In genomic region chr9:100427366-100428263, GRCh38 we compare ENCODE assay signal across 7 cellular contexts. TPM values are rescaled to one million over a fixed set of nuclear protein-coding genes. Genes with fewer than 3 reads are reported as not detected.
A peak's percentile ranks its signal among the peaks of the same experiment; 100 is the strongest.
DNase-seq lines count a peak whose midpoint lies in the region; ATAC-seq and TF ChIP-seq lines count a peak whose summit lies in the region.

No MANE protein-coding gene starts in this region.

- DNase-seq in HCT116 (ENCODE audit: low read depth, low spot score), result peak; percentile 35
- DNase-seq in M059J (ENCODE audit: low read depth), result peak; percentile 83
- peak; percentile 66 for DNase-seq in WTC11 (ENCODE audit: low spot score)
- peak in 1 of 3 experiments; percentile 2 for DNase-seq in effector memory CD8-positive, alpha-beta T cell
- peak; percentile 63 to 79 for DNase-seq in lung microvascular endothelial cell (ENCODE audit: low read depth in 2 of 2)
- DNase-seq in stimulated activated naive B cell treated with anti-CD40 and anti-IgM and Interleukin-4, amounts not matched to agents 10 μg/mL and 1 μg/mL and 100 μg/mL, for 72 hours, result peak; percentile 20

- H3K9me3 ChIP-seq in HCT116 (ENCODE audit: control insufficient read depth in 1 of 2, insufficient read depth in 1 of 2, low read depth in 1 of 2, low read length in 2 of 2), result no peaks in the 10 kb centered on the region

- peak overlapping the region; percentile 78 for H3K9ac ChIP-seq in HCT116 (ENCODE audit: low read length)

- peak overlapping the region; percentile 80 for H3K4me3 Mint-ChIP-seq in WTC11
- H3K4me3 Mint-ChIP-seq in effector memory CD8-positive, alpha-beta T cell, result peak overlapping the region; percentile 73 to 75
- H3K4me3 Mint-ChIP-seq in stimulated activated naive B cell treated with anti-CD40 and anti-IgM and Interleukin-4, amounts not matched to agents 10 μg/mL and 1 μg/mL and 100 μg/mL, for 72 hours, result peak overlapping the region; percentile 83 to 84

- intact Hi-C loops in HCT116 (cut with micrococcal nuclease), result loop anchor here (2.0 kb wide), 1 partner anchor 75 kb away; the partner anchor contains the start of gene TEX10

- TF ChIP-seq RAD21 in HCT116 (IDR thresholded peaks at IDR 0.05; ENCODE audit: low read depth), result no peak

- RAD21 ChIA-PET in HCT116 (lab: Charles Lee; ENCODE audit: low non-redundant PET in 1 of 2, low total read pairs in 2 of 2, uncharacterized antibody in 2 of 2, unreplicated experiment in 2 of 2), result no interaction called here

- TF ChIP-seq CTCF in HCT116 (IDR thresholded peaks at IDR 0.05 in 2 of 3, conservative IDR thresholded peaks at IDR 0.05 in 1 of 3; ENCODE audit: borderline replicate concordance in 1 of 3, insufficient read depth in 1 of 3, low read depth in 2 of 3, low read length in 2 of 3) (no peak), WTC11 (IDR thresholded peaks at IDR 0.05) (no peak)

- 0 out of 2 replicates have a peak, but pooled peaks cover 2% of the 10 kb centered on the region for H3K36me3 Mint-ChIP-seq in WTC11
- peaks cover 6% of the 10 kb centered on the region for H3K36me3 Mint-ChIP-seq in effector memory CD8-positive, alpha-beta T cell (ENCODE audit: insufficient read depth)
- H3K36me3 Mint-ChIP-seq in stimulated activated naive B cell treated with anti-CD40 and anti-IgM and Interleukin-4, amounts not matched to agents 10 μg/mL and 1 μg/mL and 100 μg/mL, for 72 hours, result peaks cover 0 to 5% of the 10 kb centered on the region in 2 donors

- no peaks in the 10 kb centered on the region for H3K36me3 ChIP-seq in HCT116 (ENCODE audit: control insufficient read depth in 1 of 2, insufficient read depth in 2 of 2, low read length in 2 of 2)

- no peaks in the 10 kb centered on the region for H3K27me3 Mint-ChIP-seq in WTC11 (ENCODE audit: low read depth)
- H3K27me3 Mint-ChIP-seq in effector memory CD8-positive, alpha-beta T cell, result peaks cover 0 to 3% of the 10 kb centered on the region in 2 donors
- no peaks in the 10 kb centered on the region for H3K27me3 Mint-ChIP-seq in stimulated activated naive B cell treated with anti-CD40 and anti-IgM and Interleukin-4, amounts not matched to agents 10 μg/mL and 1 μg/mL and 100 μg/mL, for 72 hours

- BruUV-seq in HCT116 (replicated peaks; lab: Mats Ljungman, UMichigan), result TSS peak; percentile 51

- peak overlapping the region; percentile 51 to 63 for H3K4me3 ChIP-seq in HCT116 (replicated peaks in 1 of 2; ENCODE audit: low read depth in 1 of 2, low read length in 2 of 2)

- H3K4me1 ChIP-seq in HCT116 (ENCODE audit: control insufficient read depth in 1 of 2, insufficient read depth in 2 of 2, low read length in 2 of 2), result peaks cover 33 to 44% of the 10 kb centered on the region in 2 experiments

- no peaks in the 10 kb centered on the region for H3K27me3 ChIP-seq in HCT116 (ENCODE audit: insufficient read depth, low read length)

- H3K9me3 Mint-ChIP-seq in WTC11, result no peaks in the 10 kb centered on the region
- no peaks in the 10 kb centered on the region for H3K9me3 Mint-ChIP-seq in effector memory CD8-positive, alpha-beta T cell
- no peaks in the 10 kb centered on the region for H3K9me3 Mint-ChIP-seq in stimulated activated naive B cell treated with anti-CD40 and anti-IgM and Interleukin-4, amounts not matched to agents 10 μg/mL and 1 μg/mL and 100 μg/mL, for 72 hours

- H3K79me2 ChIP-seq in HCT116 (ENCODE audit: insufficient read depth, low read length), result peaks cover 47% of the 10 kb centered on the region

- CTCF ChIA-PET in HCT116 (lab: Charles Lee) (no interaction called here), WTC11 (lab: Charles Lee) (no interaction called here)

- peak; percentile 61 for ATAC-seq in HCT116
- peak; percentile 73 for ATAC-seq in WTC11
- ATAC-seq in effector memory CD8-positive, alpha-beta T cell (replicated peaks), result peak; percentile 44
- ATAC-seq in stimulated activated naive B cell treated with anti-CD40 and anti-IgM and Interleukin-4, amounts not matched to agents 10 μg/mL and 1 μg/mL and 100 μg/mL, for 72 hours (replicated peaks), result peak; percentile 69 to 71

- peak overlapping the region; percentile 66 for H3K4me2 ChIP-seq in HCT116 (ENCODE audit: low read length)

- peak overlapping the region; percentile 22; the same call in 1 of the 2 replicates for H3K27ac Mint-ChIP-seq in WTC11
- peak overlapping the region; percentile 62 to 84 for H3K27ac Mint-ChIP-seq in effector memory CD8-positive, alpha-beta T cell
- H3K27ac Mint-ChIP-seq in stimulated activated naive B cell treated with anti-CD40 and anti-IgM and Interleukin-4, amounts not matched to agents 10 μg/mL and 1 μg/mL and 100 μg/mL, for 72 hours, result peak overlapping the region; percentile 42

- no peak overlapping the region for H2AFZ ChIP-seq in HCT116 (ENCODE audit: low read depth, low read length, poor library complexity, severe bottlenecking)

- H3K9me2 ChIP-seq in HCT116 (ENCODE audit: insufficient read depth), result no peaks in the 10 kb centered on the region

- POLR2A ChIA-PET in HCT116 (lab: Charles Lee), result no interaction called here
- POLR2A ChIA-PET in WTC11 (lab: Charles Lee), result interaction anchor here (0.6 kb wide), 1 partner anchor 67 kb away, joined by 3 read pairs; no protein-coding TSS in a partner anchor

- no peaks in the 10 kb centered on the region for H4K20me1 ChIP-seq in HCT116 (ENCODE audit: insufficient read depth)

- H3K4me1 Mint-ChIP-seq in WTC11, result peaks cover 28% of the 10 kb centered on the region
- peaks cover 29 to 44% of the 10 kb centered on the region in 2 donors for H3K4me1 Mint-ChIP-seq in effector memory CD8-positive, alpha-beta T cell (ENCODE audit: low read depth in 2 of 2)
- peaks cover 21 to 27% of the 10 kb centered on the region in 2 donors for H3K4me1 Mint-ChIP-seq in stimulated activated naive B cell treated with anti-CD40 and anti-IgM and Interleukin-4, amounts not matched to agents 10 μg/mL and 1 μg/mL and 100 μg/mL, for 72 hours

- TF ChIP-seq POLR2A in GM15510 (IDR thresholded peaks at IDR 0.05; ENCODE audit: borderline replicate concordance, extremely low read depth, insufficient read length) (peak; percentile 3), HCT116 (IDR thresholded peaks at IDR 0.05; ENCODE audit: borderline replicate concordance, extremely low read depth, insufficient read depth, insufficient read length) (no peak)

- peak overlapping the region; percentile 67 for H3K27ac ChIP-seq in HCT116 (ENCODE audit: low read depth, low read length)

TF ChIP-seq in HCT116, 20 proteins besides CTCF, POLR2A, EP300 and RAD21:
- TF ChIP-seq ZFX (IDR thresholded peaks at IDR 0.05) (peak; percentile 82), POLR2AphosphoS5 (IDR thresholded peaks at IDR 0.05; ENCODE audit: low read depth, low read length) (peak; percentile 11; the same call in 1 of the 2 replicates), CBX3 (IDR thresholded peaks at IDR 0.05; ENCODE audit: low read depth) (no peak), FOSL1 (IDR thresholded peaks at IDR 0.05; ENCODE audit: low read depth) (no peak)

TF ChIP-seq in WTC11, 78 proteins besides CTCF, POLR2A, EP300 and RAD21:
- TF ChIP-seq ARID4B (CRISPR knock-in tag; IDR thresholded peaks at IDR 0.05; ENCODE audit: borderline replicate concordance) (peak; percentile 43; the same call in 1 of the 2 replicates), RORB (CRISPR knock-in tag; IDR thresholded peaks at IDR 0.05) (no peak)

RNA-seq across cellular contexts. Expression of gene MSANTD3, which starts 0.7 kb away (rescaled TPM):
- 31.3 TPM for total RNA-seq in HCT116 (2021; ENCODE audit: unreplicated experiment)
- polyA plus RNA-seq in HCT116 (2012), result 13.3 and 18.0 TPM in 2 replicates
- total RNA-seq in M059J (2014; rRNA removed; shearing (Covaris generic)), result 83.8 and 114 TPM in 2 replicates
- 28.9 to 30.3 TPM (median 30.2 TPM) in 3 replicates for total RNA-seq in WTC11 (2021)
- 38.9 and 45.1 TPM in 2 replicates for total RNA-seq in lung microvascular endothelial cell

RNA-seq across cellular contexts. Expression of gene TMEFF1, which starts 45.3 kb away (rescaled TPM):
- total RNA-seq in HCT116 (2021; ENCODE audit: unreplicated experiment), result 3.3 TPM
- polyA plus RNA-seq in HCT116 (2012), result 0.66 and 0.77 TPM in 2 replicates
- total RNA-seq in M059J (2014; rRNA removed; shearing (Covaris generic)), result 0.05 and 4.0 TPM in 2 replicates
- total RNA-seq in WTC11 (2021), result 62.7 to 66.5 TPM (median 66.2 TPM) in 3 replicates
- total RNA-seq in lung microvascular endothelial cell, result 10.5 and 11.5 TPM in 2 replicates

Comparison
In these comparisons a context has a peak if more than half of its experiments do, and no peak if none do; other contexts are left out.
1. H3K27ac Mint-ChIP-seq: peak in every context shown above with its lines; median percentile 73 in effector memory CD8-positive, alpha-beta T cell; 42 in stimulated activated naive B cell treated with anti-CD40 and anti-IgM and Interleukin-4, amounts not matched to agents 10 μg/mL and 1 μg/mL and 100 μg/mL, for 72 hours; 22 in WTC11.